ENCODE assay signal across 15 cellular contexts in genomic region chr20:44125332-44126127, GRCh38.
"Had no signal": no experiment of that assay in that cellular context is flagged by ENCODE, and none has a peak within 500 bp of the region (broad histone marks: within the 10 kb centered on the region; RNA-seq: fewer than 3 reads in every experiment).

No MANE protein-coding gene starts in this region.

- DNase-seq: activated CD4-positive, alpha-beta T cell treated with anti-CD3 and anti-CD28 coated beads for 1 hour; activated gamma-delta T cell treated with Interleukin-2 at 50 U/mL for 16 hours; activated T-cell treated with anti-CD3 and anti-CD28 coated beads, Interleukin-2, amount 50 U/mL, for 1 hour; anterior cingulate cortex; central memory CD4-positive, alpha-beta T cell; hippocampal formation; lower lobe of right lung; naive B cell; stimulated activated CD4-positive, alpha-beta T cell treated with anti-CD3 and anti-CD28 coated beads, Interleukin-12 subunit alpha, Interleukin-12 subunit beta, amount 100 ng/mL, for 4 hours; stimulated activated CD4-positive, alpha-beta T cell treated with anti-CD3 and anti-CD28 coated beads, Interleukin-4, amount 100 ng/mL, for 4 hours; stimulated activated naive CD8-positive, alpha-beta T cell treated with anti-CD3 and anti-CD28 coated beads, Interleukin-15, Interleukin-2, amounts not matched to agents 100 U/mL and 50 U/mL, for 24 hours; substantia nigra; T-helper 1 cell; thyroid gland; WERI-Rb-1 had no signal

- H3K4me1 ChIP-seq: lower lobe of right lung, thyroid gland had no signal

- H3K4me3 ChIP-seq: lower lobe of right lung, thyroid gland had no signal

- ATAC-seq: lower lobe of right lung; stimulated activated naive CD8-positive, alpha-beta T cell treated with anti-CD3 and anti-CD28 coated beads, Interleukin-15, Interleukin-2, amounts not matched to agents 100 U/mL and 50 U/mL, for 24 hours had no signal

- H3K27ac ChIP-seq: lower lobe of right lung, thyroid gland, WERI-Rb-1 had no signal

- H3K36me3 ChIP-seq: lower lobe of right lung, thyroid gland, WERI-Rb-1 had no signal

- H3K9me3 ChIP-seq: lower lobe of right lung, thyroid gland had no signal

- H3K27me3 ChIP-seq: thyroid gland had no signal
